Comparison of ENCODE assay signal across 12 cellular contexts in the genomic region with DNA sequence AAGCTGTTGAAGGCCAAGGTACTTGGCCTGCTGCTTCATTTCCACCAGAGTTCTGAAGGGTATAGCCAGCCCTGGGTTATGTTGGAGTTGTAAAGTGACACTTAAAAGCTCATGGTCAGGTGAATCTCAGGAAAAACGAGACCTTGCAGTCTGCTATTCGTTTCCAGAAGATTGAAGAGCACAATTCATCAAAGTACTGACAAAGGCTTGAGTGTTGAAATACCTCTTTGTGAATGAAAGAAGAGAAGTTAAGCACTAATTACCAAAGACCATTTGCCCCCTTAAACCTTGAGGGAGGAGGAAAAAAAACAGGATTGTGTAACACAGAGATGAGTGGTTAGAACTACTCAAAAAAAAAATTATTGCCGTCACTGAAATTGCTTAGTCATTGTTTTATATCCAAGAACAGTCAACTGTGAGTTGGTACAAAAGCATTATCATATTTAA. TPM values are rescaled to one million over a fixed set of nuclear protein-coding genes. Genes with fewer than 3 reads are reported as not detected.
DNase-seq lines count a peak whose midpoint lies in the region; ATAC-seq, FAIRE-seq and TF ChIP-seq lines count a peak whose summit lies in the region.
"Had no signal": no experiment of that assay in that cellular context is flagged by ENCODE, and none has a peak within 500 bp of the region (broad histone marks: within the 10 kb centered on the region; RNA-seq: fewer than 3 reads in every experiment).

No MANE protein-coding gene starts in this region.

- H3K4me1 ChIP-seq in HCT116 (ENCODE audit: control insufficient read depth in 1 of 2, insufficient read depth in 2 of 2, low read length in 2 of 2) (peaks cover 30 to 31% of the 10 kb centered on the region in 2 experiments), pancreas (peaks cover 0 to 12% (median 0%) of the 10 kb centered on the region in 3 donors)

- no peaks in the 10 kb centered on the region for H3K9me3 Mint-ChIP-seq in CD4-positive, alpha-beta T cell
- H3K9me3 Mint-ChIP-seq: activated T-cell treated with anti-CD3 and anti-CD28 coated beads, Interleukin-2, amount 50 U/mL, for 24 hours had no signal

- CTCF ChIA-PET in HCT116 (lab: Charles Lee) = no interaction called here
- CTCF ChIA-PET in CD4-positive, alpha-beta T cell (lab: Charles Lee) = no interaction called here

- peaks cover 10% of the 10 kb centered on the region for H3K27me3 Mint-ChIP-seq in CD4-positive, alpha-beta T cell

- no peaks in the 10 kb centered on the region for H3K79me2 ChIP-seq in HCT116 (ENCODE audit: insufficient read depth, low read length)

- TF ChIP-seq CTCF in HCT116 (IDR thresholded peaks at IDR 0.05 in 2 of 3, conservative IDR thresholded peaks at IDR 0.05 in 1 of 3; ENCODE audit: borderline replicate concordance in 1 of 3, insufficient read depth in 1 of 3, low read depth in 2 of 3, low read length in 2 of 3) (no peak), choroid plexus epithelial cell (conservative IDR thresholded peaks at IDR 0.05; ENCODE audit: low read depth, low read length) (no peak), pancreas (IDR thresholded peaks at IDR 0.05) (no peak)
- no peak for TF ChIP-seq CTCF in CD4-positive, alpha-beta T cell (IDR thresholded peaks at IDR 0.05)

- no peaks in the 10 kb centered on the region for H3K27me3 ChIP-seq in HCT116 (ENCODE audit: insufficient read depth, low read length)
- no peaks in the 10 kb centered on the region for H3K27me3 ChIP-seq in pancreas
- no peaks in the 10 kb centered on the region for H3K27me3 ChIP-seq in CD4-positive, alpha-beta T cell (ENCODE audit: control insufficient read depth, insufficient read depth, low read length)
- H3K27me3 ChIP-seq: heart left ventricle, vagina had no signal

- H3K9me3 ChIP-seq in HCT116 (ENCODE audit: control insufficient read depth in 1 of 2, insufficient read depth in 1 of 2, low read depth in 1 of 2, low read length in 2 of 2) (no peaks in the 10 kb centered on the region), pancreas (no peaks in the 10 kb centered on the region)
- H3K9me3 ChIP-seq in CD4-positive, alpha-beta T cell (ENCODE audit: control insufficient read depth, low read length) = no peaks in the 10 kb centered on the region
- H3K9me3 ChIP-seq: heart left ventricle, vagina had no signal

- no peak for ATAC-seq in HCT116
- ATAC-seq in pancreas = peak in 3 of 4 donors; percentile 56 to 70 (median 70)
- no peak for ATAC-seq in left colon
- no peak for ATAC-seq in CD4-positive, alpha-beta T cell (ENCODE audit: poor library complexity)
- no peak for ATAC-seq in GM19463 (IDR thresholded peaks at IDR 0.05; ENCODE audit: unreplicated experiment)

- H3K27ac ChIP-seq in HCT116 (ENCODE audit: low read depth, low read length) (no peak overlapping the region), pancreas (peak overlapping the region in 1 of 4 donors; percentile 1)
- no peak overlapping the region for H3K27ac ChIP-seq in CD4-positive, alpha-beta T cell (ENCODE audit: low read depth, low read length)
- H3K27ac ChIP-seq: heart left ventricle, vagina had no signal

- FAIRE-seq in pancreas (lab: Jason Lieb, UNC) = peak; percentile 37
- FAIRE-seq: GM12892 had no signal

- H3K9ac ChIP-seq in HCT116 (ENCODE audit: low read length) = no peak overlapping the region

- intact Hi-C loops in HCT116 (cut with micrococcal nuclease) (no loop called here), pancreas (cut with DNase I) (no loop called here), left colon (cut with DNase I, micrococcal nuclease) (no loop called here), cardiac septum (cut with DNase I) (loop anchor here (5.0 kb wide), 1 partner anchor 45 kb away; no protein-coding TSS in a partner anchor)
- intact Hi-C loops in CD4-positive, alpha-beta T cell (cut with DNase I, micrococcal nuclease) = no loop called here

- no peaks in the 10 kb centered on the region for H3K9me2 ChIP-seq in HCT116 (ENCODE audit: insufficient read depth)

- H3K36me3 Mint-ChIP-seq in CD4-positive, alpha-beta T cell (ENCODE audit: low read depth) = no peaks in the 10 kb centered on the region

- H3K27ac Mint-ChIP-seq in CD4-positive, alpha-beta T cell = no peak overlapping the region
- H3K27ac Mint-ChIP-seq: activated T-cell treated with anti-CD3 and anti-CD28 coated beads, Interleukin-2, amount 50 U/mL, for 24 hours had no signal

- no peak overlapping the region for H3K4me3 Mint-ChIP-seq in CD4-positive, alpha-beta T cell
- H3K4me3 Mint-ChIP-seq: activated T-cell treated with anti-CD3 and anti-CD28 coated beads, Interleukin-2, amount 50 U/mL, for 24 hours had no signal

- POLR2A ChIA-PET in HCT116 (lab: Charles Lee) = no interaction called here
- POLR2A ChIA-PET in CD4-positive, alpha-beta T cell (lab: Charles Lee) = no interaction called here

- H3K36me3 ChIP-seq in HCT116 (ENCODE audit: control insufficient read depth in 1 of 2, insufficient read depth in 2 of 2, low read length in 2 of 2) (no peaks in the 10 kb centered on the region), pancreas (no peaks in the 10 kb centered on the region)
- H3K36me3 ChIP-seq: heart left ventricle, vagina had no signal

- H4K20me1 ChIP-seq in HCT116 (ENCODE audit: insufficient read depth) = no peaks in the 10 kb centered on the region

- H3K4me3 ChIP-seq in HCT116 (replicated peaks in 1 of 2; ENCODE audit: low read depth in 1 of 2, low read length in 2 of 2) = no peak overlapping the region
- H3K4me3 ChIP-seq in choroid plexus epithelial cell (ENCODE audit: low read depth, low read length) = no peak overlapping the region
- no peak overlapping the region for H3K4me3 ChIP-seq in pancreas
- H3K4me3 ChIP-seq: heart left ventricle, vagina had no signal

- BruUV-seq in HCT116 (replicated peaks; lab: Mats Ljungman, UMichigan) = no TSS peak

- DNase-seq in HCT116 (ENCODE audit: low read depth, low spot score) = no peak
- DNase-seq in NCI-H446 treated with DMSO at 0.1 percent for 48 hours (lab: John Stamatoyannopoulos, UW) = peak; percentile 92
- peak; percentile 89 for DNase-seq in choroid plexus epithelial cell (ENCODE audit: low read depth)
- no peak for DNase-seq in pancreas
- DNase-seq in left colon = no peak
- DNase-seq in CD4-positive, alpha-beta T cell = no peak
- DNase-seq in cardiac septum (ENCODE audit: low spot score) = no peak
- DNase-seq: activated T-cell treated with anti-CD3 and anti-CD28 coated beads, Interleukin-2, amount 50 U/mL, for 24 hours; heart left ventricle had no signal

- RAD21 ChIA-PET in HCT116 (lab: Charles Lee; ENCODE audit: low non-redundant PET in 1 of 2, low total read pairs in 2 of 2, uncharacterized antibody in 2 of 2, unreplicated experiment in 2 of 2) = no interaction called here

- H3K4me2 ChIP-seq in HCT116 (ENCODE audit: low read length) = peak overlapping the region; percentile 34

- TF ChIP-seq POLR2A in HCT116 (IDR thresholded peaks at IDR 0.05; ENCODE audit: borderline replicate concordance, extremely low read depth, insufficient read depth, insufficient read length) = no peak

- no peaks in the 10 kb centered on the region for H3K4me1 Mint-ChIP-seq in CD4-positive, alpha-beta T cell (ENCODE audit: low read depth)

- WGBS in pancreas, 2 donors = 16 to 21% methylated on average over 3 of the region's 3 CpGs

- peak overlapping the region; percentile 82 for H2AFZ ChIP-seq in HCT116 (ENCODE audit: low read depth, low read length, poor library complexity, severe bottlenecking)

- TF ChIP-seq RAD21 in HCT116 (IDR thresholded peaks at IDR 0.05; ENCODE audit: low read depth) = no peak

TF ChIP-seq in HCT116, 20 proteins besides CTCF, POLR2A, EP300 and RAD21 (continues in another document):
- TF ChIP-seq POLR2AphosphoS5 (IDR thresholded peaks at IDR 0.05; ENCODE audit: low read depth, low read length) (no peak), CEBPB (IDR thresholded peaks at IDR 0.05; ENCODE audit: low read depth) (peak; percentile 56), ELF1 (IDR thresholded peaks at IDR 0.05; ENCODE audit: borderline replicate concordance, low read depth) (no peak), ZFX (IDR thresholded peaks at IDR 0.05) (no peak), YY1 (IDR thresholded peaks at IDR 0.05; ENCODE audit: extremely low read depth, insufficient replicate concordance, low read depth, low read length) (no peak), EZH2 (IDR thresholded peaks at IDR 0.05) (no peak), TCF7L2 (IDR thresholded peaks at IDR 0.05; ENCODE audit: borderline replicate concordance, extremely low read depth, insufficient read depth, insufficient read length) (peak; percentile 76), SIN3A (IDR thresholded peaks at IDR 0.05; ENCODE audit: low read depth) (no peak), EGR1 (IDR thresholded peaks at IDR 0.05; ENCODE audit: low read depth) (no peak), SRF (IDR thresholded peaks at IDR 0.05; ENCODE audit: low read depth) (no peak), CBX3 (IDR thresholded peaks at IDR 0.05; ENCODE audit: low read depth) (no peak), FOSL1 (IDR thresholded peaks at IDR 0.05; ENCODE audit: low read depth) (no peak), JUND (IDR thresholded peaks at IDR 0.05) (no peak)
- TF ChIP-seq, protein P1, sequence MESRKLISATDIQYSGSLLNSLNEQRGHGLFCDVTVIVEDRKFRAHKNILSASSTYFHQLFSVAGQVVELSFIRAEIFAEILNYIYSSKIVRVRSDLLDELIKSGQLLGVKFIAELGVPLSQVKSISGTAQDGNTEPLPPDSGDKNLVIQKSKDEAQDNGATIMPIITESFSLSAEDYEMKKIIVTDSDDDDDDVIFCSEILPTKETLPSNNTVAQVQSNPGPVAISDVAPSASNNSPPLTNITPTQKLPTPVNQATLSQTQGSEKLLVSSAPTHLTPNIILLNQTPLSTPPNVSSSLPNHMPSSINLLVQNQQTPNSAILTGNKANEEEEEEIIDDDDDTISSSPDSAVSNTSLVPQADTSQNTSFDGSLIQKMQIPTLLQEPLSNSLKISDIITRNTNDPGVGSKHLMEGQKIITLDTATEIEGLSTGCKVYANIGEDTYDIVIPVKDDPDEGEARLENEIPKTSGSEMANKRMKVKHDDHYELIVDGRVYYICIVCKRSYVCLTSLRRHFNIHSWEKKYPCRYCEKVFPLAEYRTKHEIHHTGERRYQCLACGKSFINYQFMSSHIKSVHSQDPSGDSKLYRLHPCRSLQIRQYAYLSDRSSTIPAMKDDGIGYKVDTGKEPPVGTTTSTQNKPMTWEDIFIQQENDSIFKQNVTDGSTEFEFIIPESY (IDR thresholded peaks at IDR 0.05; ENCODE audit: extremely low read depth, insufficient replicate concordance, low read length) = no peak
- TF ChIP-seq, protein P2, sequence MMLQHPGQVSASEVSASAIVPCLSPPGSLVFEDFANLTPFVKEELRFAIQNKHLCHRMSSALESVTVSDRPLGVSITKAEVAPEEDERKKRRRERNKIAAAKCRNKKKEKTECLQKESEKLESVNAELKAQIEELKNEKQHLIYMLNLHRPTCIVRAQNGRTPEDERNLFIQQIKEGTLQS (IDR thresholded peaks at IDR 0.05) = no peak

RNA-seq across cellular contexts. Expression of a gene that starts 48.6 kb away (rescaled TPM):
- 7.4 TPM for total RNA-seq in HCT116 (2021; ENCODE audit: unreplicated experiment)
- polyA plus RNA-seq in HCT116 (2012) = 3.8 and 4.0 TPM in 2 replicates
- total RNA-seq in pancreas = 10 to 100 TPM in 5 of 6 donors, 1 to 10 TPM in 1; 9.2 to 23.9 (median 12.2) TPM
- 10 to 100 TPM in 1 of 2 donors, 1 to 10 TPM in 1; 6.9 to 11.7 TPM for polyA plus RNA-seq in pancreas
- 1 to 10 TPM; 1.6 to 2.1 TPM for total RNA-seq in left colon
- total RNA-seq in CD4-positive, alpha-beta T cell = under 1 TPM; 0.16 to 0.20 TPM
- total RNA-seq in cardiac septum = 42.1 TPM

Comparison
In these comparisons a context has a peak if more than half of its experiments do, and no peak if none do; other contexts are left out.
1. ATAC-seq: peak in pancreas (3 of 4); none in HCT116 (single experiment), left colon (single experiment), CD4-positive, alpha-beta T cell (single experiment) and GM19463 (single experiment).
2. DNase-seq: peak in NCI-H446 treated with DMSO at 0.1 percent for 48 hours (single experiment) and choroid plexus epithelial cell (single experiment); none in HCT116 (single experiment), pancreas (0 of 6), left colon (0 of 2), CD4-positive, alpha-beta T cell (0 of 10) and cardiac septum (single experiment).